Comparison of ENCODE assay signal across 7 cellular contexts in genomic region chr12:122182887-122183587, GRCh38. TPM values are rescaled to one million over a fixed set of nuclear protein-coding genes. Genes with fewer than 3 reads are reported as not detected.
A peak's percentile ranks its signal among the peaks of the same experiment; 100 is the strongest.
DNase-seq lines count a peak whose midpoint lies in the region; ATAC-seq and TF ChIP-seq lines count a peak whose summit lies in the region.

LRRC43 (plus strand) TSS chr12:122183123; CDS start chr12:122183145, 22 bp downstream.

- intact Hi-C loops in PC-9 (cut with micrococcal nuclease; ENCODE audit: unreplicated experiment) (no loop called here), breast epithelium (cut with DNase I; ENCODE audit: low total_unique reads) (no loop called here)

- CTCF ChIA-PET in PC-9 (lab: Charles Lee): interaction anchor here (0.7 kb wide), 1 partner anchor 287 kb away, joined by 3 read pairs; no protein-coding TSS in a partner anchor

- H3K79me2 ChIP-seq in GM23248 (ENCODE audit: insufficient read depth): no peaks in the 10 kb centered on the region
- no peaks in the 10 kb centered on the region for H3K79me2 ChIP-seq in PC-9 (ENCODE audit: low read depth)

- 5 to 6% methylated on average over 44 to 51 of the region's 63 CpGs for WGBS in GM23248 (ENCODE audit: low coverage in 1 of 2, low lambda C conversion rate in 2 of 2, missing lambda C conversion rate in 2 of 2), 2 experiments

- peak within 1 kb of the TSS; percentile 70 for H3K9ac ChIP-seq in GM23248

- H3K9me2 ChIP-seq in GM23248 (ENCODE audit: insufficient read depth): no peaks in the 10 kb centered on the region
- no peaks in the 10 kb centered on the region for H3K9me2 ChIP-seq in PC-9 (ENCODE audit: insufficient read depth)

- no peaks in the 10 kb centered on the region for H4K20me1 ChIP-seq in GM23248 (ENCODE audit: insufficient read depth)
- H4K20me1 ChIP-seq in PC-9 (ENCODE audit: insufficient read depth): no peaks in the 10 kb centered on the region

- H3K4me2 ChIP-seq in GM23248 (ENCODE audit: unreplicated experiment) (peak within 1 kb of the TSS; percentile 63), PC-9 (peak within 1 kb of the TSS; percentile 59)

- H3K36me3 ChIP-seq in GM23248 (ENCODE audit: low read depth) (no peaks in the 10 kb centered on the region), PC-9 (ENCODE audit: low read depth) (no peaks in the 10 kb centered on the region), breast epithelium (no peaks in the 10 kb centered on the region)

- H3K9me3 Mint-ChIP-seq in stimulated activated effector memory CD8-positive, alpha-beta T cell treated with anti-CD3 and anti-CD28 coated beads, Interleukin-12 subunit alpha, Interleukin-12 subunit beta, amount 100 ng/mL, for 72 hours: no peaks in the 10 kb centered on the region

- TF ChIP-seq CTCF in PC-9 (conservative IDR thresholded peaks at IDR 0.05) (no peak), breast epithelium (IDR thresholded peaks at IDR 0.05) (no peak)

- peak; percentile 74 for ATAC-seq in stimulated activated effector memory CD8-positive, alpha-beta T cell treated with anti-CD3 and anti-CD28 coated beads, Interleukin-12 subunit alpha, Interleukin-12 subunit beta, amount 100 ng/mL, for 72 hours
- no peak for ATAC-seq in GM18861 (IDR thresholded peaks at IDR 0.05; ENCODE audit: unreplicated experiment)

- H3K9me3 ChIP-seq in GM23248 (ENCODE audit: low read depth) (no peaks in the 10 kb centered on the region), PC-9 (ENCODE audit: insufficient read depth, low read depth) (no peaks in the 10 kb centered on the region), breast epithelium (no peaks in the 10 kb centered on the region)

- peaks cover 8% of the 10 kb centered on the region for H3F3A ChIP-seq in GM23248 (ENCODE audit: insufficient read depth)
- no peaks in the 10 kb centered on the region for H3F3A ChIP-seq in PC-9 (ENCODE audit: insufficient read depth, low read depth)

- H2AFZ ChIP-seq in GM23248: peak within 1 kb of the TSS; percentile 80
- H2AFZ ChIP-seq in PC-9: no peak within 1 kb of the TSS

- H3K27ac Mint-ChIP-seq in stimulated activated effector memory CD8-positive, alpha-beta T cell treated with anti-CD3 and anti-CD28 coated beads, Interleukin-12 subunit alpha, Interleukin-12 subunit beta, amount 100 ng/mL, for 72 hours: no peak within 1 kb of the TSS

- peak within 1 kb of the TSS; percentile 68 for H3K4me3 Mint-ChIP-seq in stimulated activated effector memory CD8-positive, alpha-beta T cell treated with anti-CD3 and anti-CD28 coated beads, Interleukin-12 subunit alpha, Interleukin-12 subunit beta, amount 100 ng/mL, for 72 hours

- in situ Hi-C loops in GM23248 (cut with MboI): no loop called here

- H3K27ac ChIP-seq in GM23248: no peak within 1 kb of the TSS
- no peak within 1 kb of the TSS for H3K27ac ChIP-seq in PC-9
- no peak within 1 kb of the TSS for H3K27ac ChIP-seq in breast epithelium

- POLR2A ChIA-PET in PC-9 (lab: Charles Lee; ENCODE audit: unreplicated experiment): interaction anchor here (0.6 kb wide), 1 partner anchor 11 kb away, joined by 7 read pairs; no protein-coding TSS in a partner anchor

- no peak for TF ChIP-seq POLR2A in breast epithelium (IDR thresholded peaks at IDR 0.05)

- peak within 1 kb of the TSS; percentile 68 for H3K4me3 ChIP-seq in GM23248
- peak within 1 kb of the TSS; percentile 35; the same call in 1 of the 2 replicates for H3K4me3 ChIP-seq in PC-9
- peak within 1 kb of the TSS; percentile 39 to 77 (median 60) for H3K4me3 ChIP-seq in breast epithelium

- no peaks in the 10 kb centered on the region for H3K27me3 ChIP-seq in GM23248 (replicated peaks; ENCODE audit: insufficient read depth)
- H3K27me3 ChIP-seq in PC-9 (ENCODE audit: insufficient read depth, low read depth): no peaks in the 10 kb centered on the region
- no peaks in the 10 kb centered on the region for H3K27me3 ChIP-seq in breast epithelium

- DNase-seq in GM23248 (peak; percentile 64), PC-9 (peak in 1 of 2 experiments; percentile 48), breast epithelium (ENCODE audit: low spot score in 2 of 2) (no peak), kidney tubule cell (ENCODE audit: low spot score) (peak; percentile 51), Ammon's horn (ENCODE audit: low spot score) (no peak)
- DNase-seq in stimulated activated effector memory CD8-positive, alpha-beta T cell treated with anti-CD3 and anti-CD28 coated beads, Interleukin-12 subunit alpha, Interleukin-12 subunit beta, amount 100 ng/mL, for 72 hours (ENCODE audit: low spot score in 2 of 2): no peak

- H3K4me1 ChIP-seq in GM23248 (ENCODE audit: insufficient read depth) (peaks cover 4% of the 10 kb centered on the region; the same call in 1 of the 2 replicates), PC-9 (replicated peaks; ENCODE audit: insufficient read depth) (no peaks in the 10 kb centered on the region), breast epithelium (no peaks in the 10 kb centered on the region)

- BruUV-seq in PC-9 (replicated peaks; lab: Mats Ljungman, UMichigan): no TSS peak

- H3K36me3 Mint-ChIP-seq in stimulated activated effector memory CD8-positive, alpha-beta T cell treated with anti-CD3 and anti-CD28 coated beads, Interleukin-12 subunit alpha, Interleukin-12 subunit beta, amount 100 ng/mL, for 72 hours: no peaks in the 10 kb centered on the region

- peaks cover 14% of the 10 kb centered on the region for H3K4me1 Mint-ChIP-seq in stimulated activated effector memory CD8-positive, alpha-beta T cell treated with anti-CD3 and anti-CD28 coated beads, Interleukin-12 subunit alpha, Interleukin-12 subunit beta, amount 100 ng/mL, for 72 hours

RNA-seq across cellular contexts. Expression of gene LRRC43, which starts in this region (rescaled TPM):
- 6.4 TPM in 1 of 2 replicates, not detected in the other for total RNA-seq in GM23248 (2014; rRNA removed; shearing (Covaris generic))
- polyA plus RNA-seq in GM23248 (2016; fragmentation: Nextera tagmentation; extraction: Ambion mirVana): 1.5 and 1.9 TPM in 2 replicates
- total RNA-seq in PC-9 (2021) (0.39 and 0.83 TPM in 2 replicates), breast epithelium (1 to 10 TPM in 1 of 3 donors, under 1 TPM in 2; 0.66 to 2.3 (median 0.80) TPM)

Comparison
In these comparisons a context has a peak if more than half of its experiments do, and no peak if none do; other contexts are left out.
1. DNase-seq: peak in GM23248 (single experiment) and kidney tubule cell (single experiment); none in breast epithelium (0 of 2), stimulated activated effector memory CD8-positive, alpha-beta T cell treated with anti-CD3 and anti-CD28 coated beads, Interleukin-12 subunit alpha, Interleukin-12 subunit beta, amount 100 ng/mL, for 72 hours (0 of 2) and Ammon's horn (single experiment).
2. Peak in every context shown above with its lines, with median percentiles within 50 percentile points of each other: H3K4me3 ChIP-seq.